17 cellular contexts compared by ENCODE assay signal in the genomic region with DNA sequence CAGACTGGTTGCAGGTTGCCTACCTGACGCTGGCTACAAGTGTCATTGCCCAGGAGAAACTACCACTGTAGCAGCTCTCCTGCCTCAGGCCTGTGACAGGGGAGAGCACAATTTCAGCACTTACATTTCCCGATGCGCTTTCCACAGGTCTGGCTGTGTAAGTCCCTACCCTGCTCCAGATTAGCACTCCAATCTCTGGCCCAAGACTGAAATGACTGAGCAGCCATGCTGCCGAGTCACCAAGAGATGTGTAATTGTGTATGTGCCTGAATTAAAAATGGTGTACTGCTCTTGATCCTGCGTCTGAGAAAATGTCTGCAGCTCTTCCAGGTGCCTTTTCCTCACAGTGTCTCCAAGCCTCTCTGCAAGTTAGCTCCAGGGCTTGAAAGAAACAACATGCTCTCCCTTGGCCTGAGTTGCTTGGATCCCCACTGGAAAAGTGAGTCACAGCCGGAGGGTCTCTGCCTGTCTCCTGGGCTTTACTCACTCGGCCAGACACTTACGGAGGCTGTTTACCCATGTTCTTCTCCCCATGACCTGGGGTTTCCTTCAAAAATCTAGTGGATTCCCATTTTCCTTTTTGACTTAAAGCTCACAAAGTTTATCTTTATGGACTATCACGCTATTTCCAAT.
A peak's percentile ranks its signal among the peaks of the same experiment; 100 is the strongest.
DNase-seq lines count a peak whose midpoint lies in the region; ATAC-seq and TF ChIP-seq lines count a peak whose summit lies in the region.
"Had no signal": no experiment of that assay in that cellular context is flagged by ENCODE, and none has a peak within 500 bp of the region (broad histone marks: within the 10 kb centered on the region; RNA-seq: fewer than 3 reads in every experiment).

No MANE protein-coding gene starts in this region.

- TF ChIP-seq CTCF in PC-3 (conservative IDR thresholded peaks at IDR 0.05; ENCODE audit: low read depth, low read length) (no peak), esophagus muscularis mucosa (IDR thresholded peaks at IDR 0.05) (no peak), type B pancreatic cell (conservative IDR thresholded peaks at IDR 0.05) (no peak), transverse colon (IDR thresholded peaks at IDR 0.05) (no peak)

- peaks cover 6% of the 10 kb centered on the region for H3K4me1 Mint-ChIP-seq in type B pancreatic cell (ENCODE audit: unreplicated experiment)
- H3K4me1 Mint-ChIP-seq: B cell; CD4-positive, CD25-positive, alpha-beta regulatory T cell had no signal

- H3K4me3 Mint-ChIP-seq in type B pancreatic cell, result no peak overlapping the region
- H3K4me3 Mint-ChIP-seq: B cell; CD4-positive, CD25-positive, alpha-beta regulatory T cell had no signal

- H3K4me2 ChIP-seq in PC-3 (ENCODE audit: low read length), result no peak overlapping the region

- H3F3A ChIP-seq in PC-3 (ENCODE audit: low read length, unreplicated experiment), result no peaks in the 10 kb centered on the region

- no peaks in the 10 kb centered on the region for H4K20me1 ChIP-seq in PC-3 (ENCODE audit: low read length)

- H2AFZ ChIP-seq in PC-3 (ENCODE audit: low read length), result peak overlapping the region; percentile 51; the same call in 1 of the 2 replicates

- peaks cover 5% of the 10 kb centered on the region for H3K27me3 Mint-ChIP-seq in type B pancreatic cell
- H3K27me3 Mint-ChIP-seq: B cell; CD4-positive, CD25-positive, alpha-beta regulatory T cell had no signal

- no peaks in the 10 kb centered on the region for H3K9me2 ChIP-seq in PC-3 (replicated peaks; ENCODE audit: low read length)

- ATAC-seq in GM19452 (IDR thresholded peaks at IDR 0.05; ENCODE audit: unreplicated experiment), result peak; percentile 9
- ATAC-seq in PC-3, result no peak
- ATAC-seq in HG03159 (IDR thresholded peaks at IDR 0.05; ENCODE audit: unreplicated experiment), result no peak
- ATAC-seq in HG02970 (IDR thresholded peaks at IDR 0.05; ENCODE audit: low FRiP score, unreplicated experiment), result no peak
- ATAC-seq: Right ventricle myocardium inferior had no signal

- no peaks in the 10 kb centered on the region for H3K9me3 Mint-ChIP-seq in type B pancreatic cell

- H3K9me3 ChIP-seq in PC-3 (ENCODE audit: low read length), result no peaks in the 10 kb centered on the region
- H3K9me3 ChIP-seq in esophagus muscularis mucosa, result no peaks in the 10 kb centered on the region
- no peaks in the 10 kb centered on the region for H3K9me3 ChIP-seq in transverse colon

- H3K36me3 Mint-ChIP-seq in type B pancreatic cell, result no peaks in the 10 kb centered on the region
- H3K36me3 Mint-ChIP-seq: CD4-positive, CD25-positive, alpha-beta regulatory T cell had no signal

- TF ChIP-seq EP300 in esophagus muscularis mucosa (IDR thresholded peaks at IDR 0.05) (no peak), transverse colon (IDR thresholded peaks at IDR 0.05; ENCODE audit: low read depth) (no peak)

- intact Hi-C loops in PC-3 (cut with micrococcal nuclease) (loop anchor here (2.0 to 5.0 kb wide), 5 partner anchors 211 to 664 kb away; no protein-coding TSS in a partner anchor), esophagus muscularis mucosa (cut with DNase I) (no loop called here), transverse colon (cut with DNase I; ENCODE audit: low total_unique reads) (no loop called here)

- H3K27ac ChIP-seq in PC-3 (ENCODE audit: low read length), result peak overlapping the region; percentile 57
- H3K27ac ChIP-seq in esophagus muscularis mucosa (replicated peaks in 1 of 4), result no peak overlapping the region
- no peak overlapping the region for H3K27ac ChIP-seq in transverse colon
- H3K27ac ChIP-seq: SK-N-MC had no signal

- H3K27me3 ChIP-seq in PC-3 (ENCODE audit: low read length) (no peaks in the 10 kb centered on the region), esophagus muscularis mucosa (no peaks in the 10 kb centered on the region), transverse colon (no peaks in the 10 kb centered on the region)

- peak overlapping the region; percentile 88 for H3K27ac Mint-ChIP-seq in type B pancreatic cell
- H3K27ac Mint-ChIP-seq: B cell; CD4-positive, CD25-positive, alpha-beta regulatory T cell had no signal

- H3K36me3 ChIP-seq in PC-3 (ENCODE audit: low read depth, low read length), result no peaks in the 10 kb centered on the region
- H3K36me3 ChIP-seq in esophagus muscularis mucosa, result no peaks in the 10 kb centered on the region
- no peaks in the 10 kb centered on the region for H3K36me3 ChIP-seq in transverse colon

- in situ Hi-C loops in transverse colon (cut with MboI; ENCODE audit: low pct_ligation_motif_present in 1 of 4, low pct_unique_long_range_greater_than_20kb in 1 of 4, low sequenced_read_pairs in 3 of 4), result loop anchor here in 1 of 4 donors (25.0 kb wide), 1 partner anchor 1266 kb away; no protein-coding TSS in a partner anchor

- POLR2A ChIA-PET in PC-3 (lab: Charles Lee; ENCODE audit: unreplicated experiment), result no interaction called here

- no peaks in the 10 kb centered on the region for H3K79me2 ChIP-seq in PC-3 (ENCODE audit: low read length)

- no TSS peak for BruUV-seq in PC-3 (replicated peaks; lab: Mats Ljungman, UMichigan)

- 67% methylated on average over 9 of the region's 9 CpGs for WGBS in esophagus muscularis mucosa
- WGBS in transverse colon (ENCODE audit: low coverage in 1 of 2), 2 donors, result 71 to 86% methylated on average over 4 to 9 of the region's 9 CpGs

- CTCF ChIA-PET in PC-3 (lab: Charles Lee), result interaction anchor here (0.6 kb wide), 1 partner anchor 1248 kb away, joined by 3 read pairs; no protein-coding TSS in a partner anchor

- DNase-seq in PC-3 (no peak), esophagus muscularis mucosa (ENCODE audit: extremely low spot score) (peak; percentile 84), type B pancreatic cell (ENCODE audit: extremely low spot score, unreplicated experiment) (no peak), transverse colon (no peak), NCI-H82 (lab: John Stamatoyannopoulos, UW) (no peak)
- DNase-seq: CD4-positive, CD25-positive, alpha-beta regulatory T cell; H7; NCI-H1105 treated with DMSO at 0.1 percent for 48 hours; NCI-H1694 treated with DMSO at 0.1 percent for 48 hours; NCI-H345; NCI-H526 had no signal

- TF ChIP-seq POLR2A in esophagus muscularis mucosa (IDR thresholded peaks at IDR 0.05; ENCODE audit: low read depth) (no peak), transverse colon (IDR thresholded peaks at IDR 0.05) (no peak)

- H3K9ac ChIP-seq in PC-3 (ENCODE audit: low read length), result no peak overlapping the region; the same call in 1 of the 2 replicates

- no peak overlapping the region for H3K4me3 ChIP-seq in PC-3 (ENCODE audit: low read length)
- H3K4me3 ChIP-seq in esophagus muscularis mucosa, result no peak overlapping the region
- no peak overlapping the region for H3K4me3 ChIP-seq in transverse colon
- H3K4me3 ChIP-seq: SK-N-MC had no signal

- peaks cover 15% of the 10 kb centered on the region for H3K4me1 ChIP-seq in PC-3 (ENCODE audit: insufficient read depth, low read length)
- no peaks in the 10 kb centered on the region for H3K4me1 ChIP-seq in esophagus muscularis mucosa
- no peaks in the 10 kb centered on the region for H3K4me1 ChIP-seq in transverse colon
